ENCODE assay signal across 8 cellular contexts in genomic region chrX:71067079-71067478, GRCh38. TPM values are rescaled to one million over a fixed set of nuclear protein-coding genes. Genes with fewer than 3 reads are reported as not detected.
DNase-seq lines count a peak whose midpoint lies in the region; ATAC-seq and FAIRE-seq lines count a peak whose summit lies in the region.

No MANE protein-coding gene starts in this region.

- H3K27ac Mint-ChIP-seq in activated CD4-positive, alpha-beta memory T cell treated with anti-CD3 and anti-CD28 coated beads for 36 hours = peak overlapping the region; percentile 97

- CTCF ChIA-PET in activated CD4-positive, alpha-beta memory T cell treated with anti-CD3 and anti-CD28 coated beads for 36 hours (lab: Charles Lee) = no interaction called here

- H3K27me3 ChIP-seq in HAP-1 (ENCODE audit: low read depth) (no peaks in the 10 kb centered on the region), small intestine (ENCODE audit: control insufficient read depth in 2 of 2, insufficient read depth in 2 of 2, low read length in 2 of 2) (no peaks in the 10 kb centered on the region)

- POLR2A ChIA-PET in activated CD4-positive, alpha-beta memory T cell treated with anti-CD3 and anti-CD28 coated beads for 36 hours (lab: Charles Lee) = interaction anchor here (1.4 to 1.5 kb wide), 2 partner anchors 44 to 299 kb away, joined by 4 to 8 read pairs; partner anchors contain the start of genes IL2RG and TAF1

- H3K27ac ChIP-seq in small intestine (ENCODE audit: low read depth in 1 of 2, low read length in 1 of 2) = peak overlapping the region; percentile 82 to 93

- 7 to 29% (median 14%) methylated on average over 1 of the region's 1 CpG for WGBS in small intestine, 3 donors

- H3K27me3 Mint-ChIP-seq in activated CD4-positive, alpha-beta memory T cell treated with anti-CD3 and anti-CD28 coated beads for 36 hours = no peaks in the 10 kb centered on the region

- H3K9me3 ChIP-seq in HAP-1 (no peaks in the 10 kb centered on the region), small intestine (ENCODE audit: control insufficient read depth, low read depth) (no peaks in the 10 kb centered on the region)

- ATAC-seq in GM19324 (IDR thresholded peaks at IDR 0.05; ENCODE audit: low FRiP score, unreplicated experiment) = no peak

- H3K4me1 ChIP-seq in HAP-1 (peaks cover 20% of the 10 kb centered on the region), small intestine (ENCODE audit: control insufficient read depth in 2 of 2, insufficient read depth in 1 of 2, low read depth in 1 of 2, low read length in 1 of 2) (no peaks in the 10 kb centered on the region)

- in situ Hi-C loops in HAP-1 (cut with MboI; ENCODE audit: low sequenced_read_pairs) = no loop called here

- H3K4me3 ChIP-seq in HAP-1 (peak overlapping the region; percentile 90), iPS-11a (ENCODE audit: low read depth, low read length) (peak overlapping the region; percentile 56), small intestine (ENCODE audit: low read depth in 1 of 2, low read length in 2 of 2) (peak overlapping the region in 1 of 2 donors; percentile 63)

- no peaks in the 10 kb centered on the region for H3K9me3 Mint-ChIP-seq in activated CD4-positive, alpha-beta memory T cell treated with anti-CD3 and anti-CD28 coated beads for 36 hours

- no peak for DNase-seq in HAP-1 (ENCODE audit: low spot score in 2 of 2)
- DNase-seq in activated CD4-positive, alpha-beta memory T cell treated with anti-CD3 and anti-CD28 coated beads for 36 hours = no peak
- peak; percentile 56 for DNase-seq in small intestine
- no peak for DNase-seq in DMS79 treated with DMSO at 0.1 percent for 48 hours (lab: John Stamatoyannopoulos, UW)
- DNase-seq in pons (ENCODE audit: low spot score) = no peak
- no peak for DNase-seq in kidney glomerular epithelial cell (lab: John Stamatoyannopoulos, UW)

- intact Hi-C loops in activated CD4-positive, alpha-beta memory T cell treated with anti-CD3 and anti-CD28 coated beads for 36 hours (cut with micrococcal nuclease) = no loop called here

- peak overlapping the region; percentile 95 for H3K4me3 Mint-ChIP-seq in activated CD4-positive, alpha-beta memory T cell treated with anti-CD3 and anti-CD28 coated beads for 36 hours

- no peak for FAIRE-seq in small intestine (lab: Jason Lieb, UNC)

- peaks cover 18% of the 10 kb centered on the region for H3K4me1 Mint-ChIP-seq in activated CD4-positive, alpha-beta memory T cell treated with anti-CD3 and anti-CD28 coated beads for 36 hours (ENCODE audit: low read depth)

- H3K36me3 Mint-ChIP-seq in activated CD4-positive, alpha-beta memory T cell treated with anti-CD3 and anti-CD28 coated beads for 36 hours = peaks cover 13% of the 10 kb centered on the region

- H3K36me3 ChIP-seq in HAP-1 (replicated peaks) (peaks cover 22% of the 10 kb centered on the region), small intestine (ENCODE audit: control insufficient read depth in 2 of 2, insufficient read depth in 2 of 2, low read length in 2 of 2) (no peaks in the 10 kb centered on the region)

RNA-seq across cellular contexts. Expression of gene SNX12, which starts 1.1 kb away (rescaled TPM):
- 10 to 100 TPM; 42.1 to 42.5 TPM for total RNA-seq in activated CD4-positive, alpha-beta memory T cell treated with anti-CD3 and anti-CD28 coated beads for 36 hours
- polyA plus RNA-seq in small intestine = 10 to 100 TPM; 40.9 to 64.8 (median 54.1) TPM

RNA-seq across cellular contexts. Expression of gene FOXO4, which starts 28.6 kb away (rescaled TPM):
- total RNA-seq in activated CD4-positive, alpha-beta memory T cell treated with anti-CD3 and anti-CD28 coated beads for 36 hours = 10 to 100 TPM in 1 of 2 experiments, 1 to 10 TPM in 1; 8.7 to 10.7 TPM
- polyA plus RNA-seq in small intestine = 10 to 100 TPM; 11.5 to 15.1 (median 14.8) TPM

RNA-seq across cellular contexts. Expression of gene CXorf65, which starts 39.5 kb away (rescaled TPM):
- 10 to 100 TPM; 12.0 to 12.6 TPM for total RNA-seq in activated CD4-positive, alpha-beta memory T cell treated with anti-CD3 and anti-CD28 coated beads for 36 hours
- polyA plus RNA-seq in small intestine = 1 to 10 TPM in 2 of 3 donors, under 1 TPM in 1; 0.27 to 2.2 (median 2.2) TPM

RNA-seq across cellular contexts. Expression of gene IL2RG, which starts 44.3 kb away (rescaled TPM):
- 100 to 1,000 TPM; 289 to 290 TPM for total RNA-seq in activated CD4-positive, alpha-beta memory T cell treated with anti-CD3 and anti-CD28 coated beads for 36 hours
- 10 to 100 TPM; 11.2 to 30.0 (median 21.0) TPM for polyA plus RNA-seq in small intestine

RNA-seq across cellular contexts. Expression of gene MED12, which starts 51.3 kb away (rescaled TPM):
- 10 to 100 TPM; 46.9 to 50.1 TPM for total RNA-seq in activated CD4-positive, alpha-beta memory T cell treated with anti-CD3 and anti-CD28 coated beads for 36 hours
- 1 to 10 TPM; 4.3 to 9.6 (median 8.4) TPM for polyA plus RNA-seq in small intestine
